7 cellular contexts compared by ENCODE assay signal in genomic region chr9:134381671-134382505, GRCh38. TPM values are rescaled to one million over a fixed set of nuclear protein-coding genes. Genes with fewer than 3 reads are reported as not detected.
DNase-seq lines count a peak whose midpoint lies in the region; ATAC-seq and TF ChIP-seq lines count a peak whose summit lies in the region.

No MANE protein-coding gene starts in this region.

- no peaks in the 10 kb centered on the region for H3K9me3 Mint-ChIP-seq in endothelial cell (ENCODE audit: unreplicated experiment)

- H3K27me3 ChIP-seq in gastrocnemius medialis: no peaks in the 10 kb centered on the region

- H3K4me3 Mint-ChIP-seq in endothelial cell (ENCODE audit: unreplicated experiment): no peak overlapping the region

- no peaks in the 10 kb centered on the region for H3K36me3 ChIP-seq in gastrocnemius medialis

- no peak for ATAC-seq in gastrocnemius medialis
- no peak for ATAC-seq in HG03135 (IDR thresholded peaks at IDR 0.05; ENCODE audit: unreplicated experiment)
- ATAC-seq in HG02884 (IDR thresholded peaks at IDR 0.05; ENCODE audit: unreplicated experiment): no peak

- H3K27ac ChIP-seq in gastrocnemius medialis: peak overlapping the region; percentile 90 to 100 (median 100)

- no peaks in the 10 kb centered on the region for H3K36me3 Mint-ChIP-seq in endothelial cell (ENCODE audit: low read depth, unreplicated experiment)

- no peak for TF ChIP-seq POLR2A in gastrocnemius medialis (IDR thresholded peaks at IDR 0.05)

- peak; percentile 65 for DNase-seq in H4 (ENCODE audit: low spot score)
- peak; percentile 34 for DNase-seq in T-helper 9 cell
- DNase-seq in endothelial cell (ENCODE audit: low spot score): peak; percentile 27
- DNase-seq in gastrocnemius medialis: no peak
- no peak for DNase-seq in NCI-H2029 treated with DMSO at 0.1 percent for 48 hours (lab: John Stamatoyannopoulos, UW)

- H3K4me1 Mint-ChIP-seq in endothelial cell (ENCODE audit: unreplicated experiment): peaks cover 18% of the 10 kb centered on the region

- intact Hi-C loops in gastrocnemius medialis (cut with DNase I; ENCODE audit: low total_unique reads): no loop called here

- TF ChIP-seq CTCF in endothelial cell (IDR thresholded peaks at IDR 0.05; ENCODE audit: unreplicated experiment): no peak
- peak in 1 of 5 experiments; percentile 20 for TF ChIP-seq CTCF in gastrocnemius medialis (IDR thresholded peaks at IDR 0.05 in 4 of 5, conservative IDR thresholded peaks at IDR 0.05 in 1 of 5)

- H3K4me3 ChIP-seq in gastrocnemius medialis: no peak overlapping the region

- peaks cover 11% of the 10 kb centered on the region for H3K27me3 Mint-ChIP-seq in endothelial cell (ENCODE audit: unreplicated experiment)

- in situ Hi-C loops in gastrocnemius medialis (cut with MboI; ENCODE audit: low sequenced_read_pairs in 4 of 4): no loop called here

- H3K9me3 ChIP-seq in gastrocnemius medialis: no peaks in the 10 kb centered on the region

- H3K4me1 ChIP-seq in gastrocnemius medialis: peaks cover 94 to 99% of the 10 kb centered on the region in 2 donors

- H3K27ac Mint-ChIP-seq in endothelial cell (ENCODE audit: unreplicated experiment): no peak overlapping the region

RNA-seq across cellular contexts. Expression of gene RXRA, which starts 55.6 kb away (rescaled TPM):
- 11.2 and 12.8 TPM in 2 replicates for total RNA-seq in H4 (2014; rRNA removed; shearing (Covaris generic))
- 83.3 TPM for total RNA-seq in endothelial cell (ENCODE audit: unreplicated experiment)
- 100 to 1,000 TPM in 3 of 4 donors, 10 to 100 TPM in 1; 70.8 to 224 (median 160) TPM for total RNA-seq in gastrocnemius medialis

Comparison
In these comparisons a context has a peak if more than half of its experiments do, and no peak if none do; other contexts are left out.
1. DNase-seq: peak in H4 (single experiment), T-helper 9 cell (single experiment) and endothelial cell (single experiment); none in gastrocnemius medialis (0 of 2) and NCI-H2029 treated with DMSO at 0.1 percent for 48 hours (single experiment).